In genomic region chr11:116509566-116509965, GRCh38 we compare ENCODE assay signal across 1 cellular context.
TF ChIP-seq lines count a peak whose summit lies in the region.

No MANE protein-coding gene starts in this region.

TF ChIP-seq in H1, 55 proteins besides CTCF, POLR2A, EP300 and RAD21 (continued from another document):
- TF ChIP-seq, protein P1, sequence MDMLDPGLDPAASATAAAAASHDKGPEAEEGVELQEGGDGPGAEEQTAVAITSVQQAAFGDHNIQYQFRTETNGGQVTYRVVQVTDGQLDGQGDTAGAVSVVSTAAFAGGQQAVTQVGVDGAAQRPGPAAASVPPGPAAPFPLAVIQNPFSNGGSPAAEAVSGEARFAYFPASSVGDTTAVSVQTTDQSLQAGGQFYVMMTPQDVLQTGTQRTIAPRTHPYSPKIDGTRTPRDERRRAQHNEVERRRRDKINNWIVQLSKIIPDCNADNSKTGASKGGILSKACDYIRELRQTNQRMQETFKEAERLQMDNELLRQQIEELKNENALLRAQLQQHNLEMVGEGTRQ (IDR thresholded peaks at IDR 0.05; ENCODE audit: low read length) = no peak
- TF ChIP-seq GTF2F1 (IDR thresholded peaks at IDR 0.05; ENCODE audit: borderline replicate concordance, low read depth, low read length) (no peak), YY1 (IDR thresholded peaks at IDR 0.05; ENCODE audit: low read depth, low read length) (no peak), TEAD4 (IDR thresholded peaks at IDR 0.05; ENCODE audit: low read depth, low read length) (no peak), POU5F1 (IDR thresholded peaks at IDR 0.05; ENCODE audit: low read depth, low read length) (no peak), SRF (IDR thresholded peaks at IDR 0.05; ENCODE audit: low read depth, low read length) (no peak), ATF3 (IDR thresholded peaks at IDR 0.05; ENCODE audit: insufficient read depth, low read depth, low read length) (no peak), MAX (IDR thresholded peaks at IDR 0.05) (no peak), SIRT6 (IDR thresholded peaks at IDR 0.05; ENCODE audit: low read length) (no peak), BRCA1 (IDR thresholded peaks at IDR 0.05; ENCODE audit: low read depth, low read length) (no peak)
- TF ChIP-seq, protein P2, sequence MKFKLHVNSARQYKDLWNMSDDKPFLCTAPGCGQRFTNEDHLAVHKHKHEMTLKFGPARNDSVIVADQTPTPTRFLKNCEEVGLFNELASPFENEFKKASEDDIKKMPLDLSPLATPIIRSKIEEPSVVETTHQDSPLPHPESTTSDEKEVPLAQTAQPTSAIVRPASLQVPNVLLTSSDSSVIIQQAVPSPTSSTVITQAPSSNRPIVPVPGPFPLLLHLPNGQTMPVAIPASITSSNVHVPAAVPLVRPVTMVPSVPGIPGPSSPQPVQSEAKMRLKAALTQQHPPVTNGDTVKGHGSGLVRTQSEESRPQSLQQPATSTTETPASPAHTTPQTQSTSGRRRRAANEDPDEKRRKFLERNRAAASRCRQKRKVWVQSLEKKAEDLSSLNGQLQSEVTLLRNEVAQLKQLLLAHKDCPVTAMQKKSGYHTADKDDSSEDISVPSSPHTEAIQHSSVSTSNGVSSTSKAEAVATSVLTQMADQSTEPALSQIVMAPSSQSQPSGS (IDR thresholded peaks at IDR 0.05; ENCODE audit: low read length) = no peak
- TF ChIP-seq, protein P3, sequence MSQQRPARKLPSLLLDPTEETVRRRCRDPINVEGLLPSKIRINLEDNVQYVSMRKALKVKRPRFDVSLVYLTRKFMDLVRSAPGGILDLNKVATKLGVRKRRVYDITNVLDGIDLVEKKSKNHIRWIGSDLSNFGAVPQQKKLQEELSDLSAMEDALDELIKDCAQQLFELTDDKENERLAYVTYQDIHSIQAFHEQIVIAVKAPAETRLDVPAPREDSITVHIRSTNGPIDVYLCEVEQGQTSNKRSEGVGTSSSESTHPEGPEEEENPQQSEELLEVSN (IDR thresholded peaks at IDR 0.05) = no peak
